7 cellular contexts compared by ENCODE assay signal in genomic region chr19:2543463-2544442, GRCh38.
DNase-seq lines count a peak whose midpoint lies in the region; ATAC-seq and TF ChIP-seq lines count a peak whose summit lies in the region.

No MANE protein-coding gene starts in this region.

- no peak for ATAC-seq in HG03354 (IDR thresholded peaks at IDR 0.05; ENCODE audit: poor library complexity, severe bottlenecking, unreplicated experiment)

- H3K36me3 ChIP-seq in kidney epithelial cell (ENCODE audit: control insufficient read depth, insufficient read depth, low read length): no peaks in the 10 kb centered on the region

- no peak overlapping the region for H3K4me3 ChIP-seq in kidney epithelial cell (ENCODE audit: low read depth, low read length)

- peak; percentile 52 for TF ChIP-seq CTCF in kidney epithelial cell (IDR thresholded peaks at IDR 0.05; ENCODE audit: insufficient read depth, low read length, poor library complexity, severe bottlenecking)

- peak; percentile 27 for TF ChIP-seq POLR2A in GM18526 (IDR thresholded peaks at IDR 0.05; ENCODE audit: extremely low read depth, insufficient read length)

- no peaks in the 10 kb centered on the region for H3K27me3 ChIP-seq in kidney epithelial cell (ENCODE audit: control insufficient read depth, insufficient read depth, low read length)

- DNase-seq in NCI-H2171 treated with DMSO at 0.1 percent for 48 hours (lab: John Stamatoyannopoulos, UW) (peak; percentile 86), cerebellar nuclear complex (lab: John Stamatoyannopoulos, UW) (peak; percentile 37 to 40), kidney epithelial cell (ENCODE audit: low read depth) (peak; percentile 95)
- DNase-seq in activated CD4-positive, alpha-beta T cell treated with anti-CD3 and anti-CD28 coated beads for 24 hours (ENCODE audit: low read depth in 2 of 2): peak; percentile 55 to 56
- DNase-seq in stimulated activated CD4-positive, alpha-beta T cell treated with anti-CD3 and anti-CD28 coated beads, Interleukin-12 subunit alpha, Interleukin-12 subunit beta, amount 100 ng/mL, for 48 hours (ENCODE audit: low read depth in 2 of 3, low spot score in 1 of 3): peak; percentile 47 to 67 (median 56)

Comparison
In these comparisons a context has a peak if more than half of its experiments do, and no peak if none do; other contexts are left out.
1. DNase-seq: peak in every context shown above with its lines; median percentile 95 in kidney epithelial cell; 86 in NCI-H2171 treated with DMSO at 0.1 percent for 48 hours; 56 in stimulated activated CD4-positive, alpha-beta T cell treated with anti-CD3 and anti-CD28 coated beads, Interleukin-12 subunit alpha, Interleukin-12 subunit beta, amount 100 ng/mL, for 48 hours; 56 in activated CD4-positive, alpha-beta T cell treated with anti-CD3 and anti-CD28 coated beads for 24 hours; 38 in cerebellar nuclear complex.